9 cellular contexts compared by ENCODE assay signal in the genomic region with DNA sequence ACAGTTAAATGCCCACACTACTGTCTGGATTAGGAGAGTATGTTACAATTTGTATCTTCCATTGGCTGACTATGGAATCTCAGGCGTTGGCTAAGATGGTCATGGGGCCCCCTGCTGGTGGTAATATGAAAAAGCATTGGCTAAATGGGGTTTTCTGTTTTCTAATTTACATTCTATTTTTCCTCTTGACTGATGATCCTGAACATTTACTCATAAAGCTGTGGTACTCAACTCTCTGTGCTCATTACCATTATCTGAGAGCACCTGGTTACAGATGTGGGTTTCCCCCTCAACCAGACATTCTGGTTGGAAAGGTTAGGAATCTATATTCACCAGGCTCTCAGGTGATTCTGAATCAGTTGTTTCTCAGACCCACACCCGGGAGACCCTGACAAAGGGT.
A peak's percentile ranks its signal among the peaks of the same experiment; 100 is the strongest.
DNase-seq lines count a peak whose midpoint lies in the region; ATAC-seq and TF ChIP-seq lines count a peak whose summit lies in the region.
"Had no signal": no experiment of that assay in that cellular context is flagged by ENCODE, and none has a peak within 500 bp of the region (broad histone marks: within the 10 kb centered on the region; RNA-seq: fewer than 3 reads in every experiment).

No MANE protein-coding gene starts in this region.

- DNase-seq in DMS 273 (lab: John Stamatoyannopoulos, UW; ENCODE audit: unreplicated experiment) (peak; percentile 59), DMS 273 treated with DMSO at 0.1 percent for 48 hours (lab: John Stamatoyannopoulos, UW) (no peak), GM23248 (peak; percentile 47), PC-3 (peak; percentile 36), endothelial cell (ENCODE audit: low spot score) (peak; percentile 49), pons (ENCODE audit: low spot score) (peak; percentile 19), SKM-1 (lab: John Stamatoyannopoulos, UW; ENCODE audit: unreplicated experiment) (no peak)

- no peaks in the 10 kb centered on the region for H3K79me2 ChIP-seq in GM23248 (ENCODE audit: insufficient read depth)
- no peaks in the 10 kb centered on the region for H3K79me2 ChIP-seq in PC-3 (ENCODE audit: low read length)

- intact Hi-C loops in PC-3 (cut with micrococcal nuclease): loop anchor here (10.0 kb wide), 1 partner anchor 199 kb away; no protein-coding TSS in a partner anchor

- H3K36me3 ChIP-seq in GM23248 (ENCODE audit: low read depth) (no peaks in the 10 kb centered on the region), PC-3 (ENCODE audit: low read depth, low read length) (no peaks in the 10 kb centered on the region)

- H3K27me3 Mint-ChIP-seq in endothelial cell (ENCODE audit: unreplicated experiment): no peaks in the 10 kb centered on the region

- H3K4me3 ChIP-seq in GM23248: no peak overlapping the region
- no peak overlapping the region for H3K4me3 ChIP-seq in PC-3 (ENCODE audit: low read length)

- no peaks in the 10 kb centered on the region for H3K4me1 Mint-ChIP-seq in endothelial cell (ENCODE audit: unreplicated experiment)

- H3K36me3 Mint-ChIP-seq in endothelial cell (ENCODE audit: low read depth, unreplicated experiment): no peaks in the 10 kb centered on the region
- H3K36me3 Mint-ChIP-seq: naive thymus-derived CD4-positive, alpha-beta T cell had no signal

- no peaks in the 10 kb centered on the region for H3K9me3 Mint-ChIP-seq in endothelial cell (ENCODE audit: unreplicated experiment)
- H3K9me3 Mint-ChIP-seq: naive thymus-derived CD4-positive, alpha-beta T cell had no signal

- H4K20me1 ChIP-seq in GM23248 (ENCODE audit: insufficient read depth) (no peaks in the 10 kb centered on the region), PC-3 (ENCODE audit: low read length) (no peaks in the 10 kb centered on the region)

- H3K9ac ChIP-seq in GM23248 (no peak overlapping the region), PC-3 (ENCODE audit: low read length) (no peak overlapping the region)

- CTCF ChIA-PET in PC-3 (lab: Charles Lee): no interaction called here

- H2AFZ ChIP-seq in GM23248: no peak overlapping the region
- H2AFZ ChIP-seq in PC-3 (ENCODE audit: low read length): no peak overlapping the region

- TF ChIP-seq CTCF in PC-3 (conservative IDR thresholded peaks at IDR 0.05; ENCODE audit: low read depth, low read length) (peak; percentile 82), endothelial cell (IDR thresholded peaks at IDR 0.05; ENCODE audit: unreplicated experiment) (peak; percentile 80)

- H3F3A ChIP-seq in GM23248 (ENCODE audit: insufficient read depth) (no peaks in the 10 kb centered on the region), PC-3 (ENCODE audit: low read length, unreplicated experiment) (no peaks in the 10 kb centered on the region)

- BruUV-seq in PC-3 (replicated peaks; lab: Mats Ljungman, UMichigan): no TSS peak

- POLR2A ChIA-PET in PC-3 (lab: Charles Lee; ENCODE audit: unreplicated experiment): no interaction called here

- ATAC-seq in PC-3 (no peak), GM21619 (IDR thresholded peaks at IDR 0.05; ENCODE audit: unreplicated experiment) (no peak)
- ATAC-seq: naive thymus-derived CD4-positive, alpha-beta T cell had no signal

- H3K4me3 Mint-ChIP-seq in endothelial cell (ENCODE audit: unreplicated experiment): no peak overlapping the region
- H3K4me3 Mint-ChIP-seq: naive thymus-derived CD4-positive, alpha-beta T cell had no signal

- H3K27me3 ChIP-seq in GM23248 (replicated peaks; ENCODE audit: insufficient read depth) (no peaks in the 10 kb centered on the region), PC-3 (ENCODE audit: low read length) (0 out of 2 replicates have a peak, but pooled peaks cover 6% of the 10 kb centered on the region)

- in situ Hi-C loops in GM23248 (cut with MboI): no loop called here

- no peaks in the 10 kb centered on the region for H3K4me1 ChIP-seq in GM23248 (ENCODE audit: insufficient read depth)
- H3K4me1 ChIP-seq in PC-3 (ENCODE audit: insufficient read depth, low read length): no peaks in the 10 kb centered on the region

- H3K27ac ChIP-seq in GM23248 (no peak overlapping the region), PC-3 (ENCODE audit: low read length) (no peak overlapping the region)

- WGBS in GM23248 (ENCODE audit: low coverage in 1 of 2, low lambda C conversion rate in 2 of 2, missing lambda C conversion rate in 2 of 2), 2 experiments: 7 to 28% methylated on average over 2 of the region's 2 CpGs

- no peak overlapping the region for H3K27ac Mint-ChIP-seq in endothelial cell (ENCODE audit: unreplicated experiment)
- H3K27ac Mint-ChIP-seq: naive thymus-derived CD4-positive, alpha-beta T cell had no signal

- H3K9me2 ChIP-seq in GM23248 (ENCODE audit: insufficient read depth) (0 out of 2 replicates have a peak, but pooled peaks cover 3% of the 10 kb centered on the region), PC-3 (replicated peaks; ENCODE audit: low read length) (no peaks in the 10 kb centered on the region)

- H3K9me3 ChIP-seq in GM23248 (ENCODE audit: low read depth): no peaks in the 10 kb centered on the region
- H3K9me3 ChIP-seq in PC-3 (ENCODE audit: low read length): no peaks in the 10 kb centered on the region

- H3K4me2 ChIP-seq in GM23248 (ENCODE audit: unreplicated experiment): no peak overlapping the region
- H3K4me2 ChIP-seq in PC-3 (ENCODE audit: low read length): no peak overlapping the region

Comparison
In these comparisons a context has a peak if more than half of its experiments do, and no peak if none do; other contexts are left out.
1. DNase-seq: peak in DMS 273 (single experiment), GM23248 (single experiment), PC-3 (single experiment), endothelial cell (single experiment) and pons (single experiment); none in DMS 273 treated with DMSO at 0.1 percent for 48 hours (single experiment) and SKM-1 (single experiment).